9 cellular contexts compared by ENCODE assay signal in genomic region chr9:115373000-115373709, GRCh38.
DNase-seq lines count a peak whose midpoint lies in the region; ATAC-seq lines count a peak whose summit lies in the region.
"Had no signal": no experiment of that assay in that cellular context is flagged by ENCODE, and none has a peak within 500 bp of the region (broad histone marks: within the 10 kb centered on the region; RNA-seq: fewer than 3 reads in every experiment).

No MANE protein-coding gene starts in this region.

- peak; percentile 26 to 52 for DNase-seq in activated CD4-positive, alpha-beta T cell treated with anti-CD3 and anti-CD28 coated beads, Interleukin-2, amount 50 U/mL, for 48 hours
- DNase-seq in activated CD4-positive, alpha-beta T cell treated with anti-CD3 and anti-CD28 coated beads, Interleukin-2, amount 50 U/mL, for 1 hour: no peak
- peak in 1 of 2 donors; percentile 10 for DNase-seq in activated naive CD4-positive, alpha-beta T cell treated with anti-CD3 and anti-CD28 coated beads, Interleukin-2, amount 50 U/mL, for 72 hours (ENCODE audit: low spot score in 2 of 2)
- DNase-seq in skeletal muscle cell (ENCODE audit: low read depth) (peak; percentile 89), GM19240 (ENCODE audit: insufficient read length, low spot score) (no peak), NCI-H2107 treated with DMSO at 0.1 percent for 48 hours (lab: John Stamatoyannopoulos, UW; ENCODE audit: unreplicated experiment) (no peak), cerebellar nuclear complex (lab: John Stamatoyannopoulos, UW) (no peak)
- DNase-seq: DND-41 had no signal

- H3K4me3 ChIP-seq in skeletal muscle cell (ENCODE audit: low read depth, low read length): no peak overlapping the region

- peaks cover 5 to 11% of the 10 kb centered on the region in 2 donors for H3K9me3 Mint-ChIP-seq in activated naive CD4-positive, alpha-beta T cell treated with anti-CD3 and anti-CD28 coated beads, Interleukin-2, amount 50 U/mL, for 72 hours

- H3K27ac Mint-ChIP-seq in activated naive CD4-positive, alpha-beta T cell treated with anti-CD3 and anti-CD28 coated beads, Interleukin-2, amount 50 U/mL, for 72 hours: peak overlapping the region in 1 of 2 donors; percentile 37

- ATAC-seq in HG03060 (IDR thresholded peaks at IDR 0.05; ENCODE audit: low read depth, unreplicated experiment): peak; percentile 85
- peak; percentile 49 to 94 for ATAC-seq in activated naive CD4-positive, alpha-beta T cell treated with anti-CD3 and anti-CD28 coated beads, Interleukin-2, amount 50 U/mL, for 72 hours

- no peaks in the 10 kb centered on the region for H3K36me3 Mint-ChIP-seq in activated naive CD4-positive, alpha-beta T cell treated with anti-CD3 and anti-CD28 coated beads, Interleukin-2, amount 50 U/mL, for 72 hours

Comparison
In these comparisons a context has a peak if more than half of its experiments do, and no peak if none do; other contexts are left out.
1. DNase-seq: peak in activated CD4-positive, alpha-beta T cell treated with anti-CD3 and anti-CD28 coated beads, Interleukin-2, amount 50 U/mL, for 48 hours (2 of 2) and skeletal muscle cell (single experiment); none in activated CD4-positive, alpha-beta T cell treated with anti-CD3 and anti-CD28 coated beads, Interleukin-2, amount 50 U/mL, for 1 hour (single experiment), GM19240 (single experiment), NCI-H2107 treated with DMSO at 0.1 percent for 48 hours (single experiment) and cerebellar nuclear complex (0 of 2).